In genomic region chr19:50721441-50722137, GRCh38 we compare ENCODE assay signal across 20 cellular contexts. TPM values are rescaled to one million over a fixed set of nuclear protein-coding genes. Genes with fewer than 3 reads are reported as not detected.
DNase-seq lines count a peak whose midpoint lies in the region; ATAC-seq, FAIRE-seq and TF ChIP-seq lines count a peak whose summit lies in the region.
"Had no signal": no experiment of that assay in that cellular context is flagged by ENCODE, and none has a peak within 500 bp of the region (broad histone marks: within the 10 kb centered on the region; RNA-seq: fewer than 3 reads in every experiment).

No MANE protein-coding gene starts in this region.

- peaks cover 61 to 71% (median 64%) of the 10 kb centered on the region in 10 experiments for H3K4me1 ChIP-seq in BLaER1 treated with 17β-estradiol and CSF1 and Interleukin-3, amounts not matched to agents 10 nM and 100 nM
- H3K4me1 ChIP-seq in adipocyte (ENCODE audit: control insufficient read depth, insufficient read depth, low read length) (peaks cover 27% of the 10 kb centered on the region), small intestine (ENCODE audit: control insufficient read depth in 2 of 2, insufficient read depth in 1 of 2, low read depth in 1 of 2, low read length in 1 of 2) (peaks cover 0 to 2% of the 10 kb centered on the region in 2 donors), gastrocnemius medialis (peaks cover 0 to 17% of the 10 kb centered on the region in 2 donors)

- H3K4me3 ChIP-seq in BLaER1 treated with 17β-estradiol and CSF1 and Interleukin-3, amounts not matched to agents 10 nM and 100 nM: peak overlapping the region in 6 of 10 experiments; percentile 21 to 97 (median 84); a peak in 9 of 20 replicates
- no peak overlapping the region for H3K4me3 ChIP-seq in adipocyte (ENCODE audit: low read length)
- no peak overlapping the region for H3K4me3 ChIP-seq in small intestine (ENCODE audit: low read depth in 1 of 2, low read length in 2 of 2)
- no peak overlapping the region for H3K4me3 ChIP-seq in gastrocnemius medialis
- H3K4me3 ChIP-seq: cardiac muscle cell, PC-9, thyroid gland had no signal

- TF ChIP-seq POLR2A in gastrocnemius medialis (IDR thresholded peaks at IDR 0.05): no peak

- no peak for DNase-seq in HFFc6
- peak; percentile 7 for DNase-seq in adipocyte (ENCODE audit: low read depth)
- DNase-seq in myocyte (ENCODE audit: low read depth): peak; percentile 45
- no peak for DNase-seq in NOMO-1 treated with DMSO at 0.1 percent for 48 hours (lab: John Stamatoyannopoulos, UW; ENCODE audit: unreplicated experiment)
- DNase-seq in small intestine: no peak
- no peak for DNase-seq in gastrocnemius medialis
- DNase-seq: activated CD8-positive, alpha-beta T cell treated with anti-CD3 and anti-CD28 coated beads for 36 hours; activated naive CD8-positive, alpha-beta T cell treated with anti-CD3 and anti-CD28 coated beads, Interleukin-2, amount 50 U/mL, for 24 hours; activated T-cell treated with anti-CD3 and anti-CD28 coated beads, Interleukin-2, amount 50 U/mL, for 72 hours; left colon; NCI-H2029; NCI-H524 treated with DMSO at 0.1 percent for 48 hours; PC-9; thyroid gland had no signal

- WGBS in small intestine, 3 donors: 52 to 72% (median 63%) methylated on average over 10 of the region's 10 CpGs

- peak overlapping the region; percentile 90 for H3K4me3 Mint-ChIP-seq in HFFc6
- H3K4me3 Mint-ChIP-seq: activated CD8-positive, alpha-beta T cell treated with anti-CD3 and anti-CD28 coated beads for 36 hours; activated naive CD8-positive, alpha-beta T cell treated with anti-CD3 and anti-CD28 coated beads, Interleukin-2, amount 50 U/mL, for 24 hours had no signal

- no peak for TF ChIP-seq CTCF in HFFc6 (IDR thresholded peaks at IDR 0.05)
- TF ChIP-seq CTCF in gastrocnemius medialis (IDR thresholded peaks at IDR 0.05 in 4 of 5, conservative IDR thresholded peaks at IDR 0.05 in 1 of 5): no peak

- H3K9me3 Mint-ChIP-seq in HFFc6: no peaks in the 10 kb centered on the region
- H3K9me3 Mint-ChIP-seq: activated CD8-positive, alpha-beta T cell treated with anti-CD3 and anti-CD28 coated beads for 36 hours; activated naive CD8-positive, alpha-beta T cell treated with anti-CD3 and anti-CD28 coated beads, Interleukin-2, amount 50 U/mL, for 24 hours; activated T-cell treated with anti-CD3 and anti-CD28 coated beads, Interleukin-2, amount 50 U/mL, for 72 hours had no signal

- FAIRE-seq in small intestine (lab: Jason Lieb, UNC): no peak

- no peaks in the 10 kb centered on the region; a peak in 1 of 22 replicates for H3K27me3 ChIP-seq in BLaER1 treated with 17β-estradiol and CSF1 and Interleukin-3, amounts not matched to agents 10 nM and 100 nM
- H3K27me3 ChIP-seq in adipocyte (replicated peaks; ENCODE audit: control insufficient read depth, insufficient read depth, low read length): peaks cover 6% of the 10 kb centered on the region
- peaks cover 10 to 11% of the 10 kb centered on the region in 2 donors for H3K27me3 ChIP-seq in small intestine (ENCODE audit: control insufficient read depth in 2 of 2, insufficient read depth in 2 of 2, low read length in 2 of 2)
- peaks cover 26 to 72% (median 59%) of the 10 kb centered on the region in 3 donors for H3K27me3 ChIP-seq in gastrocnemius medialis

- peak overlapping the region in 7 of 11 experiments; percentile 12 to 92 (median 90); a peak in 12 of 22 replicates for H3K9ac ChIP-seq in BLaER1 treated with 17β-estradiol and CSF1 and Interleukin-3, amounts not matched to agents 10 nM and 100 nM
- no peak overlapping the region for H3K9ac ChIP-seq in adipocyte (ENCODE audit: low read length)

- ATAC-seq in GM18502 (IDR thresholded peaks at IDR 0.05; ENCODE audit: poor library complexity, unreplicated experiment) (no peak), gastrocnemius medialis (no peak)
- ATAC-seq: activated CD8-positive, alpha-beta T cell treated with anti-CD3 and anti-CD28 coated beads for 36 hours; activated naive CD8-positive, alpha-beta T cell treated with anti-CD3 and anti-CD28 coated beads, Interleukin-2, amount 50 U/mL, for 24 hours; activated T-cell treated with anti-CD3 and anti-CD28 coated beads, Interleukin-2, amount 50 U/mL, for 72 hours; left colon; SK-N-SH treated with all-trans-retinoic acid at 6 μM for 48 hours had no signal

- H3K4me1 Mint-ChIP-seq in HFFc6 (ENCODE audit: low read depth): peaks cover 44% of the 10 kb centered on the region

- intact Hi-C loops in gastrocnemius medialis (cut with DNase I; ENCODE audit: low total_unique reads): no loop called here

- peaks cover 0 to 19% (median 13%) of the 10 kb centered on the region in 11 experiments; a peak in 18 of 22 replicates for H3K36me3 ChIP-seq in BLaER1 treated with 17β-estradiol and CSF1 and Interleukin-3, amounts not matched to agents 10 nM and 100 nM
- H3K36me3 ChIP-seq in adipocyte (ENCODE audit: control insufficient read depth, insufficient read depth, low read length, severe bottlenecking) (no peaks in the 10 kb centered on the region), small intestine (ENCODE audit: control insufficient read depth in 2 of 2, insufficient read depth in 2 of 2, low read length in 2 of 2) (no peaks in the 10 kb centered on the region), gastrocnemius medialis (no peaks in the 10 kb centered on the region)
- H3K36me3 ChIP-seq: cardiac muscle cell, thyroid gland had no signal

- peak overlapping the region in 9 of 11 experiments; percentile 1 to 97 (median 91); a peak in 16 of 22 replicates for H3K27ac ChIP-seq in BLaER1 treated with 17β-estradiol and CSF1 and Interleukin-3, amounts not matched to agents 10 nM and 100 nM
- no peak overlapping the region for H3K27ac ChIP-seq in small intestine (ENCODE audit: low read depth in 1 of 2, low read length in 1 of 2)
- no peak overlapping the region for H3K27ac ChIP-seq in gastrocnemius medialis
- H3K27ac ChIP-seq: cardiac muscle cell, PC-9, thyroid gland had no signal

- peak overlapping the region; percentile 18 to 100 (median 97) for H3K4me2 ChIP-seq in BLaER1 treated with 17β-estradiol and CSF1 and Interleukin-3, amounts not matched to agents 10 nM and 100 nM
- H3K4me2 ChIP-seq: PC-9 had no signal

- H3K27me3 Mint-ChIP-seq in HFFc6 (ENCODE audit: insufficient read depth): peaks cover 1% of the 10 kb centered on the region; the same call in 1 of the 2 replicates

- no peaks in the 10 kb centered on the region for H3K9me3 ChIP-seq in BLaER1 treated with 17β-estradiol and CSF1 and Interleukin-3, amounts not matched to agents 10 nM and 100 nM (replicated peaks in 1 of 11)
- H3K9me3 ChIP-seq in adipocyte (ENCODE audit: control insufficient read depth, low read length) (no peaks in the 10 kb centered on the region), small intestine (ENCODE audit: control insufficient read depth, low read depth) (no peaks in the 10 kb centered on the region), gastrocnemius medialis (no peaks in the 10 kb centered on the region)
- H3K9me3 ChIP-seq: thyroid gland had no signal

- peaks cover 4% of the 10 kb centered on the region; the same call in 1 of the 2 replicates for H3K36me3 Mint-ChIP-seq in HFFc6 (ENCODE audit: low read depth)

- in situ Hi-C loops in gastrocnemius medialis (cut with MboI; ENCODE audit: low sequenced_read_pairs in 4 of 4): no loop called here

- peak overlapping the region; percentile 90 for H3K27ac Mint-ChIP-seq in HFFc6
- H3K27ac Mint-ChIP-seq: activated CD8-positive, alpha-beta T cell treated with anti-CD3 and anti-CD28 coated beads for 36 hours; activated naive CD8-positive, alpha-beta T cell treated with anti-CD3 and anti-CD28 coated beads, Interleukin-2, amount 50 U/mL, for 24 hours; activated T-cell treated with anti-CD3 and anti-CD28 coated beads, Interleukin-2, amount 50 U/mL, for 72 hours; progenitor cell of endocrine pancreas had no signal

- peaks cover 0 to 47% (median 30%) of the 10 kb centered on the region in 11 experiments; a peak in 18 of 22 replicates for H4K20me1 ChIP-seq in BLaER1 treated with 17β-estradiol and CSF1 and Interleukin-3, amounts not matched to agents 10 nM and 100 nM

RNA-seq across cellular contexts. Expression of gene CLEC11A, which starts 1.6 kb away (rescaled TPM):
- total RNA-seq in HFFc6 (2021; fragmentation: NEBNext Ultra II Directional; extraction: Animal tissue kit (Norgen Biotek cat#: 25700)): 100 to 1,000 TPM; 140 to 182 (median 164) TPM
- total RNA-seq in myocyte (35.5 and 39.1 TPM in 2 replicates), gastrocnemius medialis (1 to 10 TPM; 2.1 to 5.0 (median 2.7) TPM)
- polyA plus RNA-seq in myocyte (2012): 29.8 TPM
- 1 to 10 TPM in 2 of 3 donors, not detected in 1; 1.4 to 4.7 TPM for polyA plus RNA-seq in small intestine
- total RNA-seq: PC-9 had no signal

RNA-seq across cellular contexts. Expression of gene SHANK1, which starts 2.0 kb away (rescaled TPM):
- total RNA-seq in HFFc6 (2021; fragmentation: NEBNext Ultra II Directional; extraction: Animal tissue kit (Norgen Biotek cat#: 25700)): 10 to 100 TPM in 4 of 6 experiments, 1 to 10 TPM in 2; 5.4 to 16.7 (median 14.7) TPM
- total RNA-seq in myocyte: 32.3 and 38.1 TPM in 2 replicates
- polyA plus RNA-seq in myocyte (2012): 9.5 TPM
- polyA plus RNA-seq in small intestine: under 1 TPM in 2 of 3 donors, not detected in 1; under 0.01 to 0.46 TPM
- under 1 TPM in 1 of 4 donors, not detected in 3; 0.68 TPM for total RNA-seq in gastrocnemius medialis
- total RNA-seq: PC-9 had no signal

RNA-seq across cellular contexts. Expression of gene GPR32, which starts 48.7 kb away (rescaled TPM):
- not detected for total RNA-seq in HFFc6 (2021; fragmentation: NEBNext Ultra II Directional; extraction: Animal tissue kit (Norgen Biotek cat#: 25700))
- total RNA-seq in myocyte: not detected in 2 replicates
- polyA plus RNA-seq in myocyte (2012): not detected
- polyA plus RNA-seq in small intestine: not detected
- not detected for total RNA-seq in gastrocnemius medialis
- total RNA-seq: activated CD8-positive, alpha-beta T cell treated with anti-CD3 and anti-CD28 coated beads for 36 hours; activated T-cell treated with anti-CD3 and anti-CD28 coated beads, Interleukin-2, amount 50 U/mL, for 72 hours; cardiac muscle cell; left colon; mononuclear cell; PC-9; progenitor cell of endocrine pancreas; thyroid gland had no signal
- polyA plus RNA-seq: cardiac muscle cell had no signal

Comparison
In these comparisons a context has a peak if more than half of its experiments do, and no peak if none do; other contexts are left out.
1. H3K27ac ChIP-seq: peak in BLaER1 treated with 17β-estradiol and CSF1 and Interleukin-3, amounts not matched to agents 10 nM and 100 nM (9 of 11); none in small intestine (0 of 2) and gastrocnemius medialis (0 of 4).
2. H3K4me3 ChIP-seq: peak in BLaER1 treated with 17β-estradiol and CSF1 and Interleukin-3, amounts not matched to agents 10 nM and 100 nM (6 of 10); none in adipocyte (single experiment), small intestine (0 of 2) and gastrocnemius medialis (0 of 4).
3. DNase-seq: peak in adipocyte (single experiment) and myocyte (single experiment); none in HFFc6 (single experiment), NOMO-1 treated with DMSO at 0.1 percent for 48 hours (single experiment), small intestine (single experiment) and gastrocnemius medialis (0 of 2).